In genomic region chr11:86068951-86069407, GRCh38 we compare ENCODE assay signal across 8 cellular contexts. TPM values are rescaled to one million over a fixed set of nuclear protein-coding genes. Genes with fewer than 3 reads are reported as not detected.
DNase-seq lines count a peak whose midpoint lies in the region; ATAC-seq and TF ChIP-seq lines count a peak whose summit lies in the region.

Gene PICALM, minus strand, starts transcription at chr11:86069084. Its CDS starts 304 bp downstream, at chr11:86068780.

- H3K79me2 ChIP-seq in SK-N-SH (ENCODE audit: insufficient read depth): peaks cover 49% of the 10 kb centered on the region

- TF ChIP-seq RAD21 in SK-N-SH (IDR thresholded peaks at IDR 0.05; ENCODE audit: low read length): no peak; the same call in 1 of the 2 replicates

- H2AFZ ChIP-seq in SK-N-SH (ENCODE audit: low read depth): peak within 1 kb of the TSS; percentile 47

- H3K27ac ChIP-seq in SK-N-SH (ENCODE audit: low read depth in 2 of 2, low read length in 1 of 2) (peak within 1 kb of the TSS; percentile 94 to 99), suprapubic skin (peak within 1 kb of the TSS; percentile 99)

- WGBS in SK-N-SH (ENCODE audit: low lambda C conversion rate): under 1% methylated on average over 26 of the region's 48 CpGs
- 0% methylated on average over 12 of the region's 48 CpGs for WGBS in suprapubic skin

- peaks cover 40% of the 10 kb centered on the region for H4K20me1 ChIP-seq in SK-N-SH (ENCODE audit: insufficient read depth)

- H3K9me3 ChIP-seq in SK-N-SH (no peaks in the 10 kb centered on the region), suprapubic skin (no peaks in the 10 kb centered on the region)

- TF ChIP-seq EP300 in SK-N-SH (IDR thresholded peaks at IDR 0.05; ENCODE audit: borderline replicate concordance in 1 of 2, low read depth in 1 of 2, low read length in 1 of 2) (peak; percentile 10 to 33; a peak in 2 of 4 replicates), suprapubic skin (IDR thresholded peaks at IDR 0.05) (peak; percentile 40)

- TF ChIP-seq CTCF in SK-N-SH (IDR thresholded peaks at IDR 0.05): no peak
- TF ChIP-seq CTCF in suprapubic skin (IDR thresholded peaks at IDR 0.05): no peak

- peaks cover 12 to 22% of the 10 kb centered on the region in 2 experiments for H3K4me1 ChIP-seq in SK-N-SH (ENCODE audit: control insufficient read depth in 1 of 2, insufficient read depth in 2 of 2, low read depth in 1 of 2, low read length in 1 of 2)
- H3K4me1 ChIP-seq in suprapubic skin: peaks cover 39% of the 10 kb centered on the region

- H3K4me2 ChIP-seq in SK-N-SH: peak within 1 kb of the TSS; percentile 75

- peak within 1 kb of the TSS; percentile 84 to 94 for H3K4me3 ChIP-seq in SK-N-SH (ENCODE audit: low read depth in 2 of 2, low read length in 1 of 2)
- peak within 1 kb of the TSS; percentile 100 for H3K4me3 ChIP-seq in suprapubic skin

- DNase-seq in GM04504 (ENCODE audit: low read depth) (peak; percentile 99), NCI-H1048 (lab: John Stamatoyannopoulos, UW) (peak; percentile 99), SK-N-SH (peak; percentile 97), germinal center (ENCODE audit: low spot score) (peak; percentile 93), nucleus accumbens (lab: John Stamatoyannopoulos, UW) (peak; percentile 79 to 99 (median 97)), suprapubic skin (ENCODE audit: low spot score in 2 of 2) (peak; percentile 98 to 99)
- DNase-seq in activated naive CD4-positive, alpha-beta T cell treated with anti-CD3 and anti-CD28 coated beads, Interleukin-2, amount 50 U/mL, for 16 hours: peak; percentile 97

- H3K27me3 ChIP-seq in SK-N-SH (ENCODE audit: insufficient read depth) (no peaks in the 10 kb centered on the region), suprapubic skin (no peaks in the 10 kb centered on the region)

- H3K9ac ChIP-seq in SK-N-SH: peak within 1 kb of the TSS; percentile 92

- H3K36me3 ChIP-seq in SK-N-SH (replicated peaks in 1 of 2; ENCODE audit: control insufficient read depth in 1 of 2, insufficient read depth in 2 of 2, low read length in 1 of 2) (no peaks in the 10 kb centered on the region), suprapubic skin (no peaks in the 10 kb centered on the region)

- peak; percentile 62 to 72 for TF ChIP-seq POLR2A in suprapubic skin (IDR thresholded peaks at IDR 0.05)

- POLR2A ChIA-PET in SK-N-SH (lab: Yijun Ruan, JAX): interaction anchor here (0.6 to 1.5 kb wide), 4 partner anchors 105 to 404 kb away, joined by 3 to 5 read pairs (median 3); partner anchors contain the start of gene CREBZF

- H3F3A ChIP-seq in SK-N-SH (replicated peaks; ENCODE audit: insufficient read depth): peaks cover 20% of the 10 kb centered on the region

- peak; percentile 79 for ATAC-seq in HG02571 (IDR thresholded peaks at IDR 0.05; ENCODE audit: unreplicated experiment)

- no peaks in the 10 kb centered on the region for H3K9me2 ChIP-seq in SK-N-SH

- CTCF ChIA-PET in SK-N-SH (lab: Yijun Ruan, JAX): interaction anchor here (0.9 to 2.7 kb wide), 4 partner anchors 20 to 150 kb away, joined by 3 to 22 read pairs (median 7); no protein-coding TSS in a partner anchor

TF ChIP-seq in SK-N-SH, 30 proteins besides CTCF, POLR2A, EP300 and RAD21 (continues in another document):
- TF ChIP-seq TAF1 (IDR thresholded peaks at IDR 0.05; ENCODE audit: borderline replicate concordance, low read depth, low read length) (peak; percentile 92), NFIC (IDR thresholded peaks at IDR 0.05; ENCODE audit: borderline replicate concordance) (peak; percentile 37; the same call in 1 of the 2 replicates), GABPA (IDR thresholded peaks at IDR 0.05; ENCODE audit: low read depth) (peak; percentile 47), CHD2 (IDR thresholded peaks at IDR 0.05; ENCODE audit: low read length, partially characterized antibody) (peak; percentile 55), SIN3A (IDR thresholded peaks at IDR 0.05; ENCODE audit: borderline replicate concordance, low read depth, low read length) (peak; percentile 74; the same call in 1 of the 2 replicates), GATA2 (CRISPR knock-in tag; IDR thresholded peaks at IDR 0.05) (no peak), MEF2A (IDR thresholded peaks at IDR 0.05; ENCODE audit: borderline replicate concordance, low read depth) (0 out of 2 replicates have a peak, but pooled peaks have one; percentile 6), FOSL2 (IDR thresholded peaks at IDR 0.05; ENCODE audit: borderline replicate concordance, low read depth) (no peak), REST (IDR thresholded peaks at IDR 0.05; ENCODE audit: low read depth, low read length) (no peak), USF2 (IDR thresholded peaks at IDR 0.05; ENCODE audit: borderline replicate concordance, low read depth, low read length) (peak; percentile 83), IRF3 (IDR thresholded peaks at IDR 0.05; ENCODE audit: low read depth, low read length) (no peak), USF1 (IDR thresholded peaks at IDR 0.05; ENCODE audit: borderline replicate concordance, low read depth) (peak; percentile 95), TEAD4 (IDR thresholded peaks at IDR 0.05; ENCODE audit: borderline replicate concordance, insufficient read depth) (peak; percentile 50; the same call in 1 of the 2 replicates), RXRA (IDR thresholded peaks at IDR 0.05; ENCODE audit: borderline replicate concordance, low read depth) (peak; percentile 59; the same call in 1 of the 2 replicates), FOXM1 (IDR thresholded peaks at IDR 0.05; ENCODE audit: low read depth) (no peak), RCOR1 (IDR thresholded peaks at IDR 0.05; ENCODE audit: low read length) (peak; percentile 71; the same call in 1 of the 2 replicates), YY1 (IDR thresholded peaks at IDR 0.05; ENCODE audit: low read depth) (peak; percentile 93), MAX (IDR thresholded peaks at IDR 0.05; ENCODE audit: low read depth) (no peak; the same call in 1 of the 2 replicates), JUND (IDR thresholded peaks at IDR 0.05) (no peak), POLR2AphosphoS5 (IDR thresholded peaks at IDR 0.05; ENCODE audit: low read depth, low read length) (peak; percentile 57), RFX5 (IDR thresholded peaks at IDR 0.05; ENCODE audit: low read length) (peak; percentile 82)

RNA-seq across cellular contexts. Expression of gene PICALM, which starts in this region (rescaled TPM):
- polyA plus RNA-seq in SK-N-SH (2012; rRNA removed): 103 and 147 TPM in 2 replicates
- polyA plus RNA-seq in SK-N-SH (2012; cell fraction: cytosol; rRNA removed): 115 and 124 TPM in 2 replicates
- 63.0 and 149 TPM in 2 replicates for polyA plus RNA-seq in SK-N-SH (2012; cell fraction: nucleus; rRNA removed)
- 100 to 1,000 TPM; 164 to 386 (median 189) TPM for total RNA-seq in suprapubic skin

Comparison
In these comparisons a context has a peak if more than half of its experiments do, and no peak if none do; other contexts are left out.
1. Peak in every context shown above with its lines: DNase-seq, ATAC-seq, H3K4me3 ChIP-seq and H3K27ac ChIP-seq.